ENCODE assay signal across 13 cellular contexts in the genomic region with DNA sequence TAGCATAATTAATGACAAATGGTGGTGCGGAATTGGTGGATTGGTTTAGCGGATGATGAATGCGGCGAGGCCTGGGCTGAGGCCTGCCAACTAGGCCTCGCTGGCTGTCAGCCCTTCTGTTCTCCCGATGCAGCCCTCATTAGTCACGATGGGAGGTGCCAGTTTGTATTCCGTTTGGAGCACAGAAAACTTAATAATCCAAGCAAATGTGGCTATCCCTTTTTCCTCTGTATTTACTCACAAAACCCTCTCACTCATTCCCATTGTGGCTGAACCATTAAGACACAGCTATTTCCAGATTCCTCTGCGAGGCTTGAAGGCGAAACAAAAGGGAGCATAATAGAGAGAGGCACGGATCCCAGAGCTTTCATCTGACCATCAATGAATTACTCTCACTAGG.
A peak's percentile ranks its signal among the peaks of the same experiment; 100 is the strongest.
DNase-seq lines count a peak whose midpoint lies in the region; ATAC-seq and TF ChIP-seq lines count a peak whose summit lies in the region.
"Had no signal": no experiment of that assay in that cellular context is flagged by ENCODE, and none has a peak within 500 bp of the region (broad histone marks: within the 10 kb centered on the region; RNA-seq: fewer than 3 reads in every experiment).

No MANE protein-coding gene starts in this region.

- TF ChIP-seq CTCF in fibroblast of lung (conservative IDR thresholded peaks at IDR 0.05 in 1 of 2, IDR thresholded peaks at IDR 0.05 in 1 of 2; ENCODE audit: low read depth in 1 of 2, low read length in 2 of 2) (no peak), GM10248 (IDR thresholded peaks at IDR 0.05; ENCODE audit: control extremely low read depth, extremely low read depth, low read depth, missing control alignments) (no peak)

- no peaks in the 10 kb centered on the region for H3K79me2 ChIP-seq in fibroblast of lung (ENCODE audit: control insufficient read depth, insufficient read depth, low read length)

- peaks cover 21% of the 10 kb centered on the region for H3K4me1 Mint-ChIP-seq in activated CD4-positive, alpha-beta T cell treated with anti-CD3 and anti-CD28 coated beads for 36 hours

- no peak overlapping the region for H3K4me3 Mint-ChIP-seq in activated CD4-positive, alpha-beta T cell treated with anti-CD3 and anti-CD28 coated beads for 36 hours
- H3K4me3 Mint-ChIP-seq: stimulated activated effector memory CD8-positive, alpha-beta T cell treated with anti-CD3 and anti-CD28 coated beads, Interleukin-12 subunit alpha, Interleukin-12 subunit beta, amount 100 ng/mL, for 72 hours had no signal

- H4K20me1 ChIP-seq in fibroblast of lung (ENCODE audit: control insufficient read depth, extremely low read depth, insufficient read depth, low read length) = no peaks in the 10 kb centered on the region

- no peaks in the 10 kb centered on the region for H3K36me3 Mint-ChIP-seq in activated CD4-positive, alpha-beta T cell treated with anti-CD3 and anti-CD28 coated beads for 36 hours (ENCODE audit: low read depth)
- H3K36me3 Mint-ChIP-seq: stimulated activated effector memory CD8-positive, alpha-beta T cell treated with anti-CD3 and anti-CD28 coated beads, Interleukin-12 subunit alpha, Interleukin-12 subunit beta, amount 100 ng/mL, for 72 hours had no signal

- intact Hi-C loops in activated CD4-positive, alpha-beta T cell treated with anti-CD3 and anti-CD28 coated beads for 36 hours (cut with DNase I, micrococcal nuclease) = no loop called here

- CTCF ChIA-PET in activated CD4-positive, alpha-beta T cell treated with anti-CD3 and anti-CD28 coated beads for 36 hours (lab: Charles Lee) = interaction anchor here (0.6 to 1.5 kb wide), 2 partner anchors 42 to 1904 kb away, joined by 3 to 6 read pairs; no protein-coding TSS in a partner anchor
- CTCF ChIA-PET in GM10248 (lab: Yijun Ruan, JAX) = no interaction called here

- DNase-seq in GM03348 (ENCODE audit: low spot score) (peak; percentile 90), NCI-H2227 treated with DMSO at 0.1 percent for 48 hours (lab: John Stamatoyannopoulos, UW) (peak; percentile 27), fibroblast of lung (ENCODE audit: low read depth in 2 of 2) (peak; percentile 18 to 83), occipital lobe (lab: John Stamatoyannopoulos, UW) (peak; percentile 61), T-helper 1 cell (no peak), D341Med (ENCODE audit: low spot score) (no peak), GM10248 (ENCODE audit: extremely low spot score) (no peak)
- DNase-seq in activated CD4-positive, alpha-beta T cell treated with anti-CD3 and anti-CD28 coated beads for 36 hours = no peak
- DNase-seq: aorta, Karpas-422, WERI-Rb-1 had no signal

- no peaks in the 10 kb centered on the region for H3K27me3 Mint-ChIP-seq in activated CD4-positive, alpha-beta T cell treated with anti-CD3 and anti-CD28 coated beads for 36 hours

- H3K9me3 ChIP-seq in fibroblast of lung (ENCODE audit: control insufficient read depth, insufficient read depth, low read depth, low read length) = no peaks in the 10 kb centered on the region

- H2AFZ ChIP-seq in fibroblast of lung (ENCODE audit: low read length) = no peak overlapping the region

- H3K36me3 ChIP-seq in fibroblast of lung (ENCODE audit: control insufficient read depth, insufficient read depth, low read length) = no peaks in the 10 kb centered on the region

- POLR2A ChIA-PET in activated CD4-positive, alpha-beta T cell treated with anti-CD3 and anti-CD28 coated beads for 36 hours (lab: Charles Lee) = no interaction called here
- POLR2A ChIA-PET in GM10248 (lab: Yijun Ruan, JAX) = no interaction called here

- H3K27ac Mint-ChIP-seq in activated CD4-positive, alpha-beta T cell treated with anti-CD3 and anti-CD28 coated beads for 36 hours = no peak overlapping the region
- H3K27ac Mint-ChIP-seq: stimulated activated effector memory CD8-positive, alpha-beta T cell treated with anti-CD3 and anti-CD28 coated beads, Interleukin-12 subunit alpha, Interleukin-12 subunit beta, amount 100 ng/mL, for 72 hours had no signal

- no peaks in the 10 kb centered on the region for H3K27me3 ChIP-seq in fibroblast of lung (ENCODE audit: control insufficient read depth, insufficient read depth, low read length)

- H3K4me1 ChIP-seq in fibroblast of lung (ENCODE audit: control insufficient read depth, extremely low read depth, insufficient read depth, low read length) = peaks cover 2% of the 10 kb centered on the region

- no peak overlapping the region for H3K4me3 ChIP-seq in fibroblast of lung (replicated peaks in 1 of 4; ENCODE audit: control extremely low read depth in 1 of 4, insufficient read depth in 1 of 4, low read depth in 3 of 4, low read length in 4 of 4)

- ATAC-seq in activated CD4-positive, alpha-beta T cell treated with anti-CD3 and anti-CD28 coated beads for 36 hours = no peak
- ATAC-seq: stimulated activated effector memory CD8-positive, alpha-beta T cell treated with anti-CD3 and anti-CD28 coated beads, Interleukin-12 subunit alpha, Interleukin-12 subunit beta, amount 100 ng/mL, for 72 hours had no signal

- no peak overlapping the region for H3K27ac ChIP-seq in fibroblast of lung (ENCODE audit: insufficient read depth, low read length)
- H3K27ac ChIP-seq: epithelial cell of prostate, WERI-Rb-1 had no signal

- H3K4me2 ChIP-seq in fibroblast of lung (ENCODE audit: extremely low read depth, insufficient read depth, low read length) = no peak overlapping the region

- no peaks in the 10 kb centered on the region for H3K9me3 Mint-ChIP-seq in activated CD4-positive, alpha-beta T cell treated with anti-CD3 and anti-CD28 coated beads for 36 hours (ENCODE audit: low read depth)
- H3K9me3 Mint-ChIP-seq: stimulated activated effector memory CD8-positive, alpha-beta T cell treated with anti-CD3 and anti-CD28 coated beads, Interleukin-12 subunit alpha, Interleukin-12 subunit beta, amount 100 ng/mL, for 72 hours had no signal

- H3K9ac ChIP-seq in fibroblast of lung (ENCODE audit: insufficient read depth, low read length) = no peak overlapping the region

Comparison
In these comparisons a context has a peak if more than half of its experiments do, and no peak if none do; other contexts are left out.
1. DNase-seq: peak in GM03348 (single experiment), NCI-H2227 treated with DMSO at 0.1 percent for 48 hours (single experiment), fibroblast of lung (2 of 2) and occipital lobe (single experiment); none in T-helper 1 cell (0 of 5), D341Med (single experiment), activated CD4-positive, alpha-beta T cell treated with anti-CD3 and anti-CD28 coated beads for 36 hours (single experiment) and GM10248 (single experiment).